ENCODE assay signal across 1 cellular context in the genomic region with DNA sequence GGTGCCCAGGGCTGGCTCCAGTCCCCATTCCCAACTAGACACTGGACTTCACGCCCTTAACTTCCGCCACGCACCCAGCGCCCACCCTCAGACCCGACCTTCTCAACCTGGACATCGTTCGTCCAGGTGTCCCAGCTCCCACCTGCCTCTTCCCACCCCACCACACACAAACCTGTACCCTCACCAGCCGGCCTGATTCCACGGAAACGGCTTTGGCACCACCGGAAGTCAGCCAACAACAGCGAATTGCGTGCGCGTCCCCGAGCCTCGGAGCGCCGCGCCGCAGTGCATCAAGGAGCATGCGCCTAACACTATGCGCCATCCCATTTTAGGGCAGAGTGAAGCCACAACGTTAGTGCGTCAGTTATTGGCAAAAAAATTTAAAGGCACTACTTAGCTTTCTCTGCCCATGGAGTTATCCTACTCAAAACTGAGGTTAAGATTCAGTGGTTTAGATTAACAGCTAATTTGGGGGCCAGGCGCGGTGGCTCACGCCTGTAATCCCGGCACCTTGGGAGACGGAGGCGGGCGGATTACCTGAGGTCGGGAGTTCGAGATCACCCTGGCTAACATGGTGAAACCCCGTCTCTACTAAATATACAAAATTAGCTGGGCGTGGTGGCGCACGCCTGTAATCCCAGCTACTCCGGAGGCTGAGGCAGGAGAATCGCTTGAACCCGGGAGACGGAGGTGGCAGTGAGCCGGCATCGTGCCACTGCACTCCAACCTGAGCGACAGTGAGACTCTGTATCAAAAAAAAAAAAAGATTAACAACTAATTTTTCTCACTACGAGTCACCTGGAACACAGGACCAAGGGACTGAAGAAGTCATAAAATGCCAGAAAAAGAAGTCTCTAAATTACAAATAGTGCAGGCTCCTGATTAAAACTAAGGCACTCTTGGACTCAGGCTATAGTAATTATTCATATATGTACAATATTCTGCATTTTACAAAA.
A peak's percentile ranks its signal among the peaks of the same experiment; 100 is the strongest.
TF ChIP-seq lines count a peak whose summit lies in the region.

A gene with protein sequence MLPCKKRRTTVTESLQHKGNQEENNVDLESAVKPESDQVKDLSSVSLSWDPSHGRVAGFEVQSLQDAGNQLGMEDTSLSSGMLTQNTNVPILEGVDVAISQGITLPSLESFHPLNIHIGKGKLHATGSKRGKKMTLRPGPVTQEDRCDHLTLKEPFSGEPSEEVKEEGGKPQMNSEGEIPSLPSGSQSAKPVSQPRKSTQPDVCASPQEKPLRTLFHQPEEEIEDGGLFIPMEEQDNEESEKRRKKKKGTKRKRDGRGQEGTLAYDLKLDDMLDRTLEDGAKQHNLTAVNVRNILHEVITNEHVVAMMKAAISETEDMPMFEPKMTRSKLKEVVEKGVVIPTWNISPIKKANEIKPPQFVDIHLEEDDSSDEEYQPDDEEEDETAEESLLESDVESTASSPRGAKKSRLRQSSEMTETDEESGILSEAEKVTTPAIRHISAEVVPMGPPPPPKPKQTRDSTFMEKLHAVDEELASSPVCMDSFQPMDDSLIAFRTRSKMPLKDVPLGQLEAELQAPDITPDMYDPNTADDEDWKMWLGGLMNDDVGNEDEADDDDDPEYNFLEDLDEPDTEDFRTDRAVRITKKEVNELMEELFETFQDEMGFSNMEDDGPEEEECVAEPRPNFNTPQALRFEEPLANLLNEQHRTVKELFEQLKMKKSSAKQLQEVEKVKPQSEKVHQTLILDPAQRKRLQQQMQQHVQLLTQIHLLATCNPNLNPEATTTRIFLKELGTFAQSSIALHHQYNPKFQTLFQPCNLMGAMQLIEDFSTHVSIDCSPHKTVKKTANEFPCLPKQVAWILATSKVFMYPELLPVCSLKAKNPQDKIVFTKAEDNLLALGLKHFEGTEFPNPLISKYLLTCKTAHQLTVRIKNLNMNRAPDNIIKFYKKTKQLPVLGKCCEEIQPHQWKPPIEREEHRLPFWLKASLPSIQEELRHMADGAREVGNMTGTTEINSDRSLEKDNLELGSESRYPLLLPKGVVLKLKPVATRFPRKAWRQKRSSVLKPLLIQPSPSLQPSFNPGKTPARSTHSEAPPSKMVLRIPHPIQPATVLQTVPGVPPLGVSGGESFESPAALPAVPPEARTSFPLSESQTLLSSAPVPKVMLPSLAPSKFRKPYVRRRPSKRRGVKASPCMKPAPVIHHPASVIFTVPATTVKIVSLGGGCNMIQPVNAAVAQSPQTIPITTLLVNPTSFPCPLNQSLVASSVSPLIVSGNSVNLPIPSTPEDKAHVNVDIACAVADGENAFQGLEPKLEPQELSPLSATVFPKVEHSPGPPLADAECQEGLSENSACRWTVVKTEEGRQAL (N-terminal part only) (minus strand): TSS at position 240 of the 956 bp plus-strand sequence. CDS start 3,434 bp downstream, outside the sequence.

TF ChIP-seq in K562, 482 proteins besides CTCF, POLR2A, EP300 and RAD21 (continued from another document and continues in another):
- TF ChIP-seq, protein P1, sequence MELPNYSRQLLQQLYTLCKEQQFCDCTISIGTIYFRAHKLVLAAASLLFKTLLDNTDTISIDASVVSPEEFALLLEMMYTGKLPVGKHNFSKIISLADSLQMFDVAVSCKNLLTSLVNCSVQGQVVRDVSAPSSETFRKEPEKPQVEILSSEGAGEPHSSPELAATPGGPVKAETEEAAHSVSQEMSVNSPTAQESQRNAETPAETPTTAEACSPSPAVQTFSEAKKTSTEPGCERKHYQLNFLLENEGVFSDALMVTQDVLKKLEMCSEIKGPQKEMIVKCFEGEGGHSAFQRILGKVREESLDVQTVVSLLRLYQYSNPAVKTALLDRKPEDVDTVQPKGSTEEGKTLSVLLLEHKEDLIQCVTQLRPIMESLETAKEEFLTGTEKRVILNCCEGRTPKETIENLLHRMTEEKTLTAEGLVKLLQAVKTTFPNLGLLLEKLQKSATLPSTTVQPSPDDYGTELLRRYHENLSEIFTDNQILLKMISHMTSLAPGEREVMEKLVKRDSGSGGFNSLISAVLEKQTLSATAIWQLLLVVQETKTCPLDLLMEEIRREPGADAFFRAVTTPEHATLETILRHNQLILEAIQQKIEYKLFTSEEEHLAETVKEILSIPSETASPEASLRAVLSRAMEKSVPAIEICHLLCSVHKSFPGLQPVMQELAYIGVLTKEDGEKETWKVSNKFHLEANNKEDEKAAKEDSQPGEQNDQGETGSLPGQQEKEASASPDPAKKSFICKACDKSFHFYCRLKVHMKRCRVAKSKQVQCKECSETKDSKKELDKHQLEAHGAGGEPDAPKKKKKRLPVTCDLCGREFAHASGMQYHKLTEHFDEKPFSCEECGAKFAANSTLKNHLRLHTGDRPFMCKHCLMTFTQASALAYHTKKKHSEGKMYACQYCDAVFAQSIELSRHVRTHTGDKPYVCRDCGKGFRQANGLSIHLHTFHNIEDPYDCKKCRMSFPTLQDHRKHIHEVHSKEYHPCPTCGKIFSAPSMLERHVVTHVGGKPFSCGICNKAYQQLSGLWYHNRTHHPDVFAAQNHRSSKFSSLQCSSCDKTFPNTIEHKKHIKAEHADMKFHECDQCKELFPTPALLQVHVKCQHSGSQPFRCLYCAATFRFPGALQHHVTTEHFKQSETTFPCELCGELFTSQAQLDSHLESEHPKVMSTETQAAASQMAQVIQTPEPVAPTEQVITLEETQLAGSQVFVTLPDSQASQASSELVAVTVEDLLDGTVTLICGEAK (IDR thresholded peaks at IDR 0.05), result peak; percentile 89
- TF ChIP-seq, protein P1 (CRISPR knock-in tag; IDR thresholded peaks at IDR 0.05), result no peak
- TF ChIP-seq MCM2 (IDR thresholded peaks at IDR 0.05; ENCODE audit: low read depth) (no peak), MEIS2 (IDR thresholded peaks at IDR 0.05; ENCODE audit: partially characterized antibody) (no peak), FOXJ2 (tag; IDR thresholded peaks at IDR 0.05) (peak; percentile 70), RBM14 (IDR thresholded peaks at IDR 0.05; ENCODE audit: borderline replicate concordance, insufficient read depth, low read depth, low read length) (no peak), TAF1 (IDR thresholded peaks at IDR 0.05; ENCODE audit: control insufficient read depth, extremely low read depth, insufficient read depth, low read length, severe bottlenecking) (peak; percentile 89), ETV5 (CRISPR knock-in tag; IDR thresholded peaks at IDR 0.05; ENCODE audit: low read depth) (peak; percentile 94), BCOR (IDR thresholded peaks at IDR 0.05) (peak; percentile 92), ZNF561 (CRISPR knock-in tag; conservative IDR thresholded peaks at IDR 0.05) (no peak), DACH1 (IDR thresholded peaks at IDR 0.05; ENCODE audit: partially characterized antibody) (no peak), PHF8 (IDR thresholded peaks at IDR 0.05; ENCODE audit: borderline replicate concordance, low read length) (peak; percentile 92; the same call in 1 of the 2 replicates), POLR2AphosphoS5 (IDR thresholded peaks at IDR 0.05; ENCODE audit: control insufficient read depth, insufficient read depth, low read depth, low read length) (peak; percentile 81), RBFOX2 (IDR thresholded peaks at IDR 0.05; ENCODE audit: low read depth, low read length) (peak; percentile 94), MYC (IDR thresholded peaks at IDR 0.05; ENCODE audit: low read depth, low read length) (peak; percentile 30; the same call in 1 of the 2 replicates), MYC (CRISPR knock-in tag; IDR thresholded peaks at IDR 0.05; ENCODE audit: borderline replicate concordance, low read depth) (no peak; the same call in 1 of the 2 replicates), ERF (CRISPR knock-in tag; IDR thresholded peaks at IDR 0.05) (no peak), BRD4 (IDR thresholded peaks at IDR 0.05) (no peak), SIX5 (IDR thresholded peaks at IDR 0.05; ENCODE audit: borderline replicate concordance in 1 of 2, insufficient read depth in 1 of 2, low read depth in 1 of 2, low read length in 2 of 2) (peak in 1 of 2 experiments; percentile 42; a peak in 3 of 4 replicates), PHF20 (IDR thresholded peaks at IDR 0.05; ENCODE audit: partially characterized antibody) (peak; percentile 71), TAF9B (IDR thresholded peaks at IDR 0.05; ENCODE audit: partially characterized antibody) (peak; percentile 86), NFE2 (IDR thresholded peaks at IDR 0.05; ENCODE audit: low read depth) (no peak), ILK (tag; IDR thresholded peaks at IDR 0.05; ENCODE audit: borderline replicate concordance, low read depth) (no peak), TAF15 (IDR thresholded peaks at IDR 0.05; ENCODE audit: low read depth, low read length) (no peak), RBM34 (IDR thresholded peaks at IDR 0.05; ENCODE audit: borderline replicate concordance, insufficient read depth, low read length) (no peak), SNIP1 (IDR thresholded peaks at IDR 0.05; ENCODE audit: low read depth) (no peak), ZNF436 (CRISPR knock-in tag; IDR thresholded peaks at IDR 0.05) (no peak), ZNF77 (CRISPR knock-in tag; IDR thresholded peaks at IDR 0.05) (no peak)
- TF ChIP-seq, protein P2, sequence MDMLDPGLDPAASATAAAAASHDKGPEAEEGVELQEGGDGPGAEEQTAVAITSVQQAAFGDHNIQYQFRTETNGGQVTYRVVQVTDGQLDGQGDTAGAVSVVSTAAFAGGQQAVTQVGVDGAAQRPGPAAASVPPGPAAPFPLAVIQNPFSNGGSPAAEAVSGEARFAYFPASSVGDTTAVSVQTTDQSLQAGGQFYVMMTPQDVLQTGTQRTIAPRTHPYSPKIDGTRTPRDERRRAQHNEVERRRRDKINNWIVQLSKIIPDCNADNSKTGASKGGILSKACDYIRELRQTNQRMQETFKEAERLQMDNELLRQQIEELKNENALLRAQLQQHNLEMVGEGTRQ (CRISPR knock-in tag; IDR thresholded peaks at IDR 0.05), result no peak
- TF ChIP-seq, protein P3, sequence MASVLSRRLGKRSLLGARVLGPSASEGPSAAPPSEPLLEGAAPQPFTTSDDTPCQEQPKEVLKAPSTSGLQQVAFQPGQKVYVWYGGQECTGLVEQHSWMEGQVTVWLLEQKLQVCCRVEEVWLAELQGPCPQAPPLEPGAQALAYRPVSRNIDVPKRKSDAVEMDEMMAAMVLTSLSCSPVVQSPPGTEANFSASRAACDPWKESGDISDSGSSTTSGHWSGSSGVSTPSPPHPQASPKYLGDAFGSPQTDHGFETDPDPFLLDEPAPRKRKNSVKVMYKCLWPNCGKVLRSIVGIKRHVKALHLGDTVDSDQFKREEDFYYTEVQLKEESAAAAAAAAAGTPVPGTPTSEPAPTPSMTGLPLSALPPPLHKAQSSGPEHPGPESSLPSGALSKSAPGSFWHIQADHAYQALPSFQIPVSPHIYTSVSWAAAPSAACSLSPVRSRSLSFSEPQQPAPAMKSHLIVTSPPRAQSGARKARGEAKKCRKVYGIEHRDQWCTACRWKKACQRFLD (CRISPR knock-in tag; IDR thresholded peaks at IDR 0.05), result no peak; the same call in 1 of the 2 replicates
- TF ChIP-seq, protein P4, sequence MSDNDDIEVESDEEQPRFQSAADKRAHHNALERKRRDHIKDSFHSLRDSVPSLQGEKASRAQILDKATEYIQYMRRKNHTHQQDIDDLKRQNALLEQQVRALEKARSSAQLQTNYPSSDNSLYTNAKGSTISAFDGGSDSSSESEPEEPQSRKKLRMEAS (CRISPR knock-in tag; IDR thresholded peaks at IDR 0.05), result peak; percentile 92
- TF ChIP-seq, protein P5, sequence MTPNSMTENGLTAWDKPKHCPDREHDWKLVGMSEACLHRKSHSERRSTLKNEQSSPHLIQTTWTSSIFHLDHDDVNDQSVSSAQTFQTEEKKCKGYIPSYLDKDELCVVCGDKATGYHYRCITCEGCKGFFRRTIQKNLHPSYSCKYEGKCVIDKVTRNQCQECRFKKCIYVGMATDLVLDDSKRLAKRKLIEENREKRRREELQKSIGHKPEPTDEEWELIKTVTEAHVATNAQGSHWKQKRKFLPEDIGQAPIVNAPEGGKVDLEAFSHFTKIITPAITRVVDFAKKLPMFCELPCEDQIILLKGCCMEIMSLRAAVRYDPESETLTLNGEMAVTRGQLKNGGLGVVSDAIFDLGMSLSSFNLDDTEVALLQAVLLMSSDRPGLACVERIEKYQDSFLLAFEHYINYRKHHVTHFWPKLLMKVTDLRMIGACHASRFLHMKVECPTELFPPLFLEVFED (CRISPR knock-in tag; conservative IDR thresholded peaks at IDR 0.05), result peak; percentile 82
- TF ChIP-seq, protein P6, sequence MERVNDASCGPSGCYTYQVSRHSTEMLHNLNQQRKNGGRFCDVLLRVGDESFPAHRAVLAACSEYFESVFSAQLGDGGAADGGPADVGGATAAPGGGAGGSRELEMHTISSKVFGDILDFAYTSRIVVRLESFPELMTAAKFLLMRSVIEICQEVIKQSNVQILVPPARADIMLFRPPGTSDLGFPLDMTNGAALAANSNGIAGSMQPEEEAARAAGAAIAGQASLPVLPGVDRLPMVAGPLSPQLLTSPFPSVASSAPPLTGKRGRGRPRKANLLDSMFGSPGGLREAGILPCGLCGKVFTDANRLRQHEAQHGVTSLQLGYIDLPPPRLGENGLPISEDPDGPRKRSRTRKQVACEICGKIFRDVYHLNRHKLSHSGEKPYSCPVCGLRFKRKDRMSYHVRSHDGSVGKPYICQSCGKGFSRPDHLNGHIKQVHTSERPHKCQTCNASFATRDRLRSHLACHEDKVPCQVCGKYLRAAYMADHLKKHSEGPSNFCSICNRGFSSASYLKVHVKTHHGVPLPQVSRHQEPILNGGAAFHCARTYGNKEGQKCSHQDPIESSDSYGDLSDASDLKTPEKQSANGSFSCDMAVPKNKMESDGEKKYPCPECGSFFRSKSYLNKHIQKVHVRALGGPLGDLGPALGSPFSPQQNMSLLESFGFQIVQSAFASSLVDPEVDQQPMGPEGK (CRISPR knock-in tag; IDR thresholded peaks at IDR 0.05; ENCODE audit: borderline replicate concordance), result no peak
- TF ChIP-seq, protein P7, sequence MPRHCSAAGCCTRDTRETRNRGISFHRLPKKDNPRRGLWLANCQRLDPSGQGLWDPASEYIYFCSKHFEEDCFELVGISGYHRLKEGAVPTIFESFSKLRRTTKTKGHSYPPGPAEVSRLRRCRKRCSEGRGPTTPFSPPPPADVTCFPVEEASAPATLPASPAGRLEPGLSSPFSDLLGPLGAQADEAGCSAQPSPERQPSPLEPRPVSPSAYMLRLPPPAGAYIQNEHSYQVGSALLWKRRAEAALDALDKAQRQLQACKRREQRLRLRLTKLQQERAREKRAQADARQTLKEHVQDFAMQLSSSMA (CRISPR knock-in tag; IDR thresholded peaks at IDR 0.05), result no peak
